9 cellular contexts compared by ENCODE assay signal in genomic region chr2:9234680-9235387, GRCh38. TPM values are rescaled to one million over a fixed set of nuclear protein-coding genes. Genes with fewer than 3 reads are reported as not detected.
DNase-seq lines count a peak whose midpoint lies in the region; ATAC-seq and TF ChIP-seq lines count a peak whose summit lies in the region.
"Had no signal": no experiment of that assay in that cellular context is flagged by ENCODE, and none has a peak within 500 bp of the region (broad histone marks: within the 10 kb centered on the region; RNA-seq: fewer than 3 reads in every experiment).

No MANE protein-coding gene starts in this region.

- H3K27me3 ChIP-seq in breast epithelium (no peaks in the 10 kb centered on the region), liver (ENCODE audit: control insufficient read depth in 4 of 4, insufficient read depth in 4 of 4, low read length in 3 of 4) (no peaks in the 10 kb centered on the region), upper lobe of right lung (no peaks in the 10 kb centered on the region)

- ATAC-seq in upper lobe of right lung: peak; percentile 76
- ATAC-seq in HG03565 (IDR thresholded peaks at IDR 0.05; ENCODE audit: unreplicated experiment): no peak
- no peak for ATAC-seq in GM18520 (IDR thresholded peaks at IDR 0.05; ENCODE audit: unreplicated experiment)

- TF ChIP-seq POLR2A in breast epithelium (IDR thresholded peaks at IDR 0.05): no peak

- H3K9me3 ChIP-seq in breast epithelium (no peaks in the 10 kb centered on the region), liver (ENCODE audit: control insufficient read depth in 4 of 4, low read length in 3 of 4) (no peaks in the 10 kb centered on the region), upper lobe of right lung (no peaks in the 10 kb centered on the region)

- no peak overlapping the region for H3K9ac ChIP-seq in liver (ENCODE audit: low read depth in 1 of 2, low read length in 2 of 2)

- WGBS in liver: 72% methylated on average over 12 of the region's 12 CpGs

- H3K27ac ChIP-seq in breast epithelium: peak overlapping the region; percentile 50 to 85
- H3K27ac ChIP-seq in liver (ENCODE audit: low read depth in 1 of 2, low read length in 2 of 2): peak overlapping the region in 1 of 2 donors; percentile 28
- peak overlapping the region; percentile 49 for H3K27ac ChIP-seq in upper lobe of right lung
- H3K27ac ChIP-seq: 22Rv1 had no signal

- TF ChIP-seq CTCF in breast epithelium (IDR thresholded peaks at IDR 0.05) (no peak), liver (IDR thresholded peaks at IDR 0.05; ENCODE audit: low read depth, low read length, missing input control) (no peak), upper lobe of right lung (IDR thresholded peaks at IDR 0.05) (no peak)

- H3K4me1 ChIP-seq in breast epithelium: peaks cover 5 to 13% of the 10 kb centered on the region in 2 donors
- peaks cover 0 to 15% (median 5%) of the 10 kb centered on the region in 4 donors for H3K4me1 ChIP-seq in liver (ENCODE audit: control insufficient read depth in 4 of 4, insufficient read depth in 4 of 4, low read length in 3 of 4)
- H3K4me1 ChIP-seq in upper lobe of right lung: peaks cover 88% of the 10 kb centered on the region

- TF ChIP-seq RAD21 in liver (IDR thresholded peaks at IDR 0.05): no peak

- H3K36me3 ChIP-seq in breast epithelium: no peaks in the 10 kb centered on the region
- H3K36me3 ChIP-seq in liver (ENCODE audit: control insufficient read depth in 4 of 4, insufficient read depth in 3 of 4, low read depth in 1 of 4, low read length in 3 of 4): no peaks in the 10 kb centered on the region
- H3K36me3 ChIP-seq in upper lobe of right lung: no peaks in the 10 kb centered on the region

- H3K4me3 ChIP-seq in breast epithelium (peak overlapping the region in 1 of 3 donors; percentile 2), liver (ENCODE audit: low read depth in 1 of 3, low read length in 3 of 3) (no peak overlapping the region), upper lobe of right lung (no peak overlapping the region)

- intact Hi-C loops in breast epithelium (cut with DNase I; ENCODE audit: low total_unique reads) (no loop called here), upper lobe of right lung (cut with DNase I) (no loop called here)

- DNase-seq in DMS 273 (lab: John Stamatoyannopoulos, UW; ENCODE audit: unreplicated experiment) (peak; percentile 59), DMS 273 treated with DMSO at 0.1 percent for 48 hours (lab: John Stamatoyannopoulos, UW) (no peak), breast epithelium (ENCODE audit: low spot score in 2 of 2) (no peak), upper lobe of right lung (no peak), NCI-H1092 treated with DMSO at 0.1 percent for 48 hours (lab: John Stamatoyannopoulos, UW) (no peak)

TF ChIP-seq in liver, 16 proteins besides CTCF, POLR2A, EP300 and RAD21:
- no peak for TF ChIP-seq YY1 (IDR thresholded peaks at IDR 0.05)
- TF ChIP-seq JUND (IDR thresholded peaks at IDR 0.05): peak; percentile 15 to 20
- no peak for TF ChIP-seq SP1 (IDR thresholded peaks at IDR 0.05)
- TF ChIP-seq FOXA1 (IDR thresholded peaks at IDR 0.05): no peak
- TF ChIP-seq ATF3 (IDR thresholded peaks at IDR 0.05): no peak

RNA-seq across cellular contexts. Expression of gene ASAP2, which starts 28.2 kb away (rescaled TPM):
- total RNA-seq in breast epithelium (10 to 100 TPM; 14.5 to 24.2 (median 21.0) TPM), liver (1 to 10 TPM; 3.5 to 5.9 TPM), upper lobe of right lung (30.9 TPM)
- polyA plus RNA-seq in liver: 1 to 10 TPM in 1 of 2 donors, under 1 TPM in 1; 0.36 to 1.6 TPM
